8 cellular contexts compared by ENCODE assay signal in the genomic region with DNA sequence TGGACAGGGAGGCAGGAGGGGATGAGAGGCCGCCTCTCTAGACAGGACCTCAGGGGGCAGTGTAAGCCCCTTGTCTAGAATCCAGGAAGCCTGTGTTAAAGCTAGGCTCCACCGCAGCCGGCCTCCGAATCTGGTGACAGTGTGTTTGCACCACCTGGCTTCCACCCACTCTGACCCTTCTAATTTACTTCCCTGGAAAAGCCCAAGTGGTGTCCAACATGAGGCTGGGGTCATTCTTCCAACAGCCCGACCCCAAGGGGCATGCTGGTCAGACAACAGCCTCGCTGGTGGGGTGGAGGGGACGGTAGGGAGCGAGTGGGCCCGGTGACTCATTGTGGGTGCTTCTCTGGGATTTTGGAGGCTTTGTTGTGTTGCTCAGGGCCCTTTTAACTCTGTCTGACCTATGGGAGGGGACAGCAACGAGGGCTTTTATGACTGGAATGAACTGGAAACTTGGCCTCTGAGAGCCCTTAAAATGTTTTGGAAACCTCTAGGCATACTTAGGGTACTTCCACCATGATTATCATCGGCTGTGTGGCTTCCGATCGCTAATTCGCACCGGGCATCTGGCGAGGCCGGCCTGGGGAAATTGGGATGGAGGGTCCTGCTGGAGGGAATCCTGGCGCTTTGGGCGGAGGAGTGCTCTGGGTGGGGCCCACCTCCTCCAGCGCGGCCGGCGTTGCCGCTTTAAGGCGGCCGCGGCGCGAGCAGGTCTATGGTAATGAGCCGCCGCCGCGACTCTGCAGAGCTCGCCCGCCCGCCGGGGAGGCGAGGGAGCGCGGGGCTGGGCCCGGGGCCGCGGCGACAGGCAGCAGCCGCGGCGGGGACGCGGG. TPM values are rescaled to one million over a fixed set of nuclear protein-coding genes. Genes with fewer than 3 reads are reported as not detected.
DNase-seq lines count a peak whose midpoint lies in the region; ATAC-seq lines count a peak whose summit lies in the region.

Gene CELSR2, plus strand, starts transcription at position 743 of the 833 bp plus-strand sequence. CDS start 541 bp downstream, outside the sequence.

- H3K4me3 ChIP-seq in muscle layer of colon (ENCODE audit: low read depth in 1 of 2, low read length in 2 of 2), result peak within 1 kb of the TSS; percentile 33 to 38

- no peak within 1 kb of the TSS for H3K27ac ChIP-seq in muscle layer of colon (ENCODE audit: low read depth, low read length)

- no peaks in the 10 kb centered on the region for H3K36me3 ChIP-seq in muscle layer of colon (ENCODE audit: insufficient read depth, low read length)

- H3K4me1 ChIP-seq in muscle layer of colon (ENCODE audit: insufficient read depth, low read length), result peaks cover 17% of the 10 kb centered on the region

- no peaks in the 10 kb centered on the region for H3K27me3 ChIP-seq in muscle layer of colon (ENCODE audit: control insufficient read depth in 1 of 2, insufficient read depth in 2 of 2, low read length in 2 of 2)

- H3K9ac ChIP-seq in muscle layer of colon (ENCODE audit: low read length), result no peak within 1 kb of the TSS

- DNase-seq in Ammon's horn (ENCODE audit: low spot score) (peak; percentile 80), NOMO-1 (lab: John Stamatoyannopoulos, UW; ENCODE audit: unreplicated experiment in 2 of 2) (peak; percentile 45 to 69), activated T-cell treated with anti-CD3 and anti-CD28 coated beads for 4 hours (peak; percentile 22)
- peak; percentile 40 for DNase-seq in stimulated activated naive CD4-positive, alpha-beta T cell treated with Interleukin-2 at 50 U/mL for 16 hours (lab: John Stamatoyannopoulos, UW)

- ATAC-seq in GM19025 (IDR thresholded peaks at IDR 0.05; ENCODE audit: low read depth, unreplicated experiment) (peak; percentile 87), HG03342 (IDR thresholded peaks at IDR 0.05; ENCODE audit: unreplicated experiment) (peak; percentile 78), esophagus mucosa (peak; percentile 55)

- no peaks in the 10 kb centered on the region for H3K9me3 ChIP-seq in muscle layer of colon (ENCODE audit: low read length)

RNA-seq across cellular contexts. Expression of gene CELSR2, which starts in this region (rescaled TPM):
- 41.6 TPM for total RNA-seq in esophagus mucosa

Comparison
In these comparisons a context has a peak if more than half of its experiments do, and no peak if none do; other contexts are left out.
1. DNase-seq: peak in every context shown above with its lines; median percentile 80 in Ammon's horn; 57 in NOMO-1; 40 in stimulated activated naive CD4-positive, alpha-beta T cell treated with Interleukin-2 at 50 U/mL for 16 hours; 22 in activated T-cell treated with anti-CD3 and anti-CD28 coated beads for 4 hours.